In genomic region chr1:116337398-116337797, GRCh38 we compare ENCODE assay signal across 24 cellular contexts.
"Had no signal": no experiment of that assay in that cellular context is flagged by ENCODE, and none has a peak within 500 bp of the region (broad histone marks: within the 10 kb centered on the region; RNA-seq: fewer than 3 reads in every experiment).

No MANE protein-coding gene starts in this region.

- H2AFZ ChIP-seq: parathyroid adenoma had no signal

- H3K79me2 ChIP-seq: parathyroid adenoma had no signal

- H3K9ac ChIP-seq: parathyroid adenoma had no signal

- H3K9me3 ChIP-seq: mucosa of descending colon, neutrophil, sigmoid colon, spleen, testis, tibial artery, upper lobe of right lung, uterus had no signal

- ATAC-seq: effector memory CD8-positive, alpha-beta T cell; mucosa of descending colon; natural killer cell treated with Interleukin-12 subunit alpha and Interleukin-12 subunit beta and Interleukin-15 and Interleukin-18, amount 100 ng/mL, for 72 hours; stimulated activated memory B cell treated with anti-CD40 and anti-IgM and Interleukin-4, amounts not matched to agents 10 μg/mL and 1 μg/mL and 100 μg/mL, for 72 hours; stimulated activated naive CD8-positive, alpha-beta T cell treated with anti-CD3 and anti-CD28 coated beads, Interleukin-15, Interleukin-2, amounts not matched to agents 100 U/mL and 50 U/mL, for 24 hours; upper lobe of right lung had no signal

- H3K27ac ChIP-seq: neutrophil, sigmoid colon, spleen, testis, tibial artery, upper lobe of right lung, uterus had no signal

- H3K4me1 ChIP-seq: sigmoid colon, testis, tibial artery, uterus had no signal

- FAIRE-seq: endometrium, frontal cortex had no signal

- H3K4me3 ChIP-seq: mucosa of descending colon, sigmoid colon, spleen, testis, tibial artery, upper lobe of right lung, uterus had no signal

- H3K27me3 ChIP-seq: sigmoid colon, spleen, testis, tibial artery, upper lobe of right lung, uterus had no signal

- DNase-seq: cortex of kidney; effector memory CD8-positive, alpha-beta T cell; erythroblast; hypothalamus; immature natural killer cell; islet precursor cell; mesenchymal stem cell; mucosa of descending colon; naive B cell; sigmoid colon; spleen; stimulated activated CD4-positive, alpha-beta T cell treated with anti-CD3 and anti-CD28 coated beads, Interleukin-4, amount 100 ng/mL, for 4 hours; stimulated activated naive CD8-positive, alpha-beta T cell treated with anti-CD3 and anti-CD28 coated beads, Interleukin-15, Interleukin-2, amounts not matched to agents 100 U/mL and 50 U/mL, for 24 hours; substantia nigra; testis; tibial artery; upper lobe of right lung; uterus had no signal

- H3K36me3 ChIP-seq: neutrophil, sigmoid colon, spleen, tibial artery, upper lobe of right lung, uterus had no signal
